Comparison of ENCODE assay signal across 20 cellular contexts in genomic region chr1:217568200-217568599, GRCh38.
DNase-seq lines count a peak whose midpoint lies in the region; ATAC-seq, FAIRE-seq and TF ChIP-seq lines count a peak whose summit lies in the region.
"Had no signal": no experiment of that assay in that cellular context is flagged by ENCODE, and none has a peak within 500 bp of the region (broad histone marks: within the 10 kb centered on the region; RNA-seq: fewer than 3 reads in every experiment).

No MANE protein-coding gene starts in this region.

- H3K9ac ChIP-seq in mesenchymal stem cell (ENCODE audit: low read length) (no peak overlapping the region), PC-3 (ENCODE audit: low read length) (no peak overlapping the region)
- H3K9ac ChIP-seq: BLaER1 had no signal

- BruUV-seq in PC-3 (replicated peaks; lab: Mats Ljungman, UMichigan): no TSS peak

- H3K4me1 Mint-ChIP-seq in progenitor cell of endocrine pancreas (ENCODE audit: low read depth): peaks cover 2% of the 10 kb centered on the region
- H3K4me1 Mint-ChIP-seq: B cell, CD14-positive monocyte had no signal

- H3K14ac ChIP-seq in mesenchymal stem cell (ENCODE audit: low read length in 2 of 2): no peak overlapping the region

- H3K4me2 ChIP-seq in mesenchymal stem cell (ENCODE audit: low read length, poor library complexity, severe bottlenecking) (no peak overlapping the region), PC-3 (ENCODE audit: low read length) (no peak overlapping the region)
- H3K4me2 ChIP-seq: BLaER1, GM23338 had no signal

- no peak overlapping the region for H3K4ac ChIP-seq in mesenchymal stem cell (ENCODE audit: low read depth in 1 of 2, low read length in 2 of 2)

- H3K9me3 ChIP-seq in mesenchymal stem cell (ENCODE audit: control insufficient read depth, low read length) (no peaks in the 10 kb centered on the region), PC-3 (ENCODE audit: low read length) (no peaks in the 10 kb centered on the region)
- H3K9me3 ChIP-seq: BLaER1 had no signal

- CTCF ChIA-PET in PC-3 (lab: Charles Lee): no interaction called here

- peaks cover 0 to 7% of the 10 kb centered on the region in 2 experiments for H3K36me3 ChIP-seq in mesenchymal stem cell (ENCODE audit: control insufficient read depth in 1 of 2, insufficient read depth in 2 of 2, low read depth in 1 of 2, low read length in 2 of 2)
- no peaks in the 10 kb centered on the region for H3K36me3 ChIP-seq in PC-3 (ENCODE audit: low read depth, low read length)
- H3K36me3 ChIP-seq: BLaER1 had no signal

- POLR2A ChIA-PET in PC-3 (lab: Charles Lee; ENCODE audit: unreplicated experiment): no interaction called here

- H3K27ac ChIP-seq in C4-2B (peak overlapping the region; percentile 38), mesenchymal stem cell (ENCODE audit: low read length, poor library complexity, severe bottlenecking) (no peak overlapping the region), PC-3 (ENCODE audit: low read length) (no peak overlapping the region)
- H3K27ac ChIP-seq: BLaER1 had no signal

- H2BK5ac ChIP-seq in mesenchymal stem cell (ENCODE audit: low read depth, low read length, poor library complexity, severe bottlenecking): no peak overlapping the region

- H3K27me3 Mint-ChIP-seq in progenitor cell of endocrine pancreas: no peaks in the 10 kb centered on the region
- H3K27me3 Mint-ChIP-seq: B cell; CD4-positive, alpha-beta T cell; CD8-positive, alpha-beta memory T cell had no signal

- no peak overlapping the region for H3K18ac ChIP-seq in mesenchymal stem cell (ENCODE audit: low read depth in 1 of 2, low read length in 2 of 2)

- no peak overlapping the region for H3K23ac ChIP-seq in mesenchymal stem cell (ENCODE audit: low read length in 2 of 2)

- no peak overlapping the region for H3K4me3 Mint-ChIP-seq in progenitor cell of endocrine pancreas (ENCODE audit: low read depth)
- H3K4me3 Mint-ChIP-seq: B cell; CD14-positive monocyte; CD4-positive, alpha-beta T cell; CD8-positive, alpha-beta memory T cell; GM23338; H9 had no signal

- H3K4me3 ChIP-seq in mesenchymal stem cell (ENCODE audit: insufficient read depth in 1 of 2, low read depth in 1 of 2, low read length in 2 of 2): no peak overlapping the region
- H3K4me3 ChIP-seq in PC-3 (ENCODE audit: low read length): no peak overlapping the region
- H3K4me3 ChIP-seq: BLaER1, GM23338 had no signal

- peaks cover 8% of the 10 kb centered on the region for H3K36me3 Mint-ChIP-seq in progenitor cell of endocrine pancreas (ENCODE audit: insufficient read depth)

- peak overlapping the region; percentile 46 for H3K27ac Mint-ChIP-seq in progenitor cell of endocrine pancreas
- H3K27ac Mint-ChIP-seq: B cell; CD14-positive monocyte; CD4-positive, alpha-beta T cell; CD8-positive, alpha-beta memory T cell; GM23338; H9 had no signal

- no peaks in the 10 kb centered on the region for H4K20me1 ChIP-seq in PC-3 (ENCODE audit: low read length)
- H4K20me1 ChIP-seq: BLaER1 had no signal

- H4K91ac ChIP-seq in mesenchymal stem cell (ENCODE audit: low read length): no peak overlapping the region

- H2AK5ac ChIP-seq in mesenchymal stem cell (ENCODE audit: low read length, severe bottlenecking): no peak overlapping the region

- 81% methylated on average over 3 of the region's 4 CpGs for WGBS in mesenchymal stem cell

- peaks cover 3% of the 10 kb centered on the region for H3K4me1 ChIP-seq in mesenchymal stem cell (ENCODE audit: control insufficient read depth, insufficient read depth, low read depth, low read length)
- peaks cover 5% of the 10 kb centered on the region for H3K4me1 ChIP-seq in PC-3 (ENCODE audit: insufficient read depth, low read length)
- H3K4me1 ChIP-seq: BLaER1 had no signal

- H4K8ac ChIP-seq in mesenchymal stem cell (ENCODE audit: low read length): no peak overlapping the region

- no peak overlapping the region for H2BK15ac ChIP-seq in mesenchymal stem cell (ENCODE audit: low read depth, poor library complexity, severe bottlenecking)

- TF ChIP-seq CTCF in C4-2B (conservative IDR thresholded peaks at IDR 0.05): no peak
- TF ChIP-seq CTCF in progenitor cell of endocrine pancreas (IDR thresholded peaks at IDR 0.05; ENCODE audit: unreplicated experiment): no peak
- TF ChIP-seq CTCF in PC-3 (conservative IDR thresholded peaks at IDR 0.05; ENCODE audit: low read depth, low read length): no peak

- no peak overlapping the region for H2BK120ac ChIP-seq in mesenchymal stem cell (ENCODE audit: low read depth, low read length)

- H3F3A ChIP-seq in PC-3 (ENCODE audit: low read length, unreplicated experiment): no peaks in the 10 kb centered on the region

- H2AFZ ChIP-seq in mesenchymal stem cell (ENCODE audit: low read depth, low read length): no peak overlapping the region
- no peak overlapping the region for H2AFZ ChIP-seq in PC-3 (ENCODE audit: low read length)
- H2AFZ ChIP-seq: GM23338 had no signal

- FAIRE-seq in GM19239 (lab: Jason Lieb, UNC): peak; percentile 58
- FAIRE-seq: A204.1, GM12892 had no signal

- peaks cover 1% of the 10 kb centered on the region for H3K79me1 ChIP-seq in mesenchymal stem cell (replicated peaks; ENCODE audit: low read length, poor library complexity, severe bottlenecking)

- H3K79me2 ChIP-seq in PC-3 (ENCODE audit: low read length): no peaks in the 10 kb centered on the region

- H3K27me3 ChIP-seq in mesenchymal stem cell (ENCODE audit: control insufficient read depth in 1 of 2, insufficient read depth in 1 of 2, low read length in 2 of 2) (no peaks in the 10 kb centered on the region), PC-3 (ENCODE audit: low read length) (no peaks in the 10 kb centered on the region)
- H3K27me3 ChIP-seq: BLaER1 had no signal

- no peak overlapping the region for H2BK12ac ChIP-seq in mesenchymal stem cell (ENCODE audit: low read length in 2 of 2)

- no peaks in the 10 kb centered on the region for H3K9me2 ChIP-seq in PC-3 (replicated peaks; ENCODE audit: low read length)

- intact Hi-C loops in PC-3 (cut with micrococcal nuclease): loop anchor here (10.0 kb wide), 1 partner anchor 597 kb away; no protein-coding TSS in a partner anchor

- no peak for DNase-seq in GM19239 (ENCODE audit: insufficient read length, low spot score)
- peak; percentile 13 for DNase-seq in mesenchymal stem cell
- DNase-seq in progenitor cell of endocrine pancreas (ENCODE audit: low spot score, unreplicated experiment): no peak
- DNase-seq in cerebellar cortex (ENCODE audit: low spot score): no peak
- no peak for DNase-seq in PC-3
- DNase-seq: CD4-positive, alpha-beta T cell; CD8-positive, alpha-beta memory T cell; DMS53; DMS79 treated with DMSO at 0.1 percent for 48 hours; GF-D8; H9 had no signal

- ATAC-seq in HG02973 (IDR thresholded peaks at IDR 0.05; ENCODE audit: unreplicated experiment): no peak
- no peak for ATAC-seq in PC-3
- ATAC-seq: GM23338, HCT116 had no signal

- H3K9me3 Mint-ChIP-seq in progenitor cell of endocrine pancreas (ENCODE audit: low read depth): no peaks in the 10 kb centered on the region
- H3K9me3 Mint-ChIP-seq: CD4-positive, alpha-beta T cell; GM23338; H9 had no signal
